ENCODE assay signal across 16 cellular contexts in the genomic region with DNA sequence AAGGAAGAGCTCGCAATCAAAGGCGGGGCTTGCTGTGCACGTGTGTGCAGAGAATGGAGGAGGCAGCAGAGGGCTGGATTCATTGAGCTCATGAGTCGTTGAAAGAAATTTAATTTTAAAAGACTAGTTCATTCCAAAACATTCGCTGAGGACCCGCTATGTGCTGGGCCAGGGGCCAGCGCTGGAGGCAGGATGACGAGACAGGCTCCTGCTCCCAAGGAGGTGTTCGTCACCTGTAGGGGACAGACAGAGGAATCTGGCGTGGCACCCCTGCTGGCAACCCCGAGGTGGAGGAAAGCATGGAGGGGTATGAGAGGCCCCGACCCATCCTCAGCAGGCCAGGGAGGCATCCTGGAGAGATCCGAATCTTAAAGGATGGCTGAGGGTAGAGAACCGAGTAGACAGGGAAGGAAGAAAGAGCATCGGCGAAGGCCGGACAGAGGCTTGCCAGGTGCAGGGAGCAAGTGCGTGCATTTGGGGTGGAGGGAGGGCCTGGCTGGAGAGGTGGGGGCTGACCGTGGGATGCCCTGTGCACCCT.
A peak's percentile ranks its signal among the peaks of the same experiment; 100 is the strongest.
DNase-seq lines count a peak whose midpoint lies in the region; ATAC-seq and TF ChIP-seq lines count a peak whose summit lies in the region.
"Had no signal": no experiment of that assay in that cellular context is flagged by ENCODE, and none has a peak within 500 bp of the region (broad histone marks: within the 10 kb centered on the region; RNA-seq: fewer than 3 reads in every experiment).

No MANE protein-coding gene starts in this region.

- H3K4me3 ChIP-seq in spleen = no peak overlapping the region
- H3K4me3 ChIP-seq: GM12878 had no signal

- ATAC-seq in WTC11 = no peak

- peaks cover 48% of the 10 kb centered on the region for H3K27me3 Mint-ChIP-seq in WTC11 (ENCODE audit: low read depth)

- TF ChIP-seq POLR2A in spleen (IDR thresholded peaks at IDR 0.05) = no peak

- no peaks in the 10 kb centered on the region for H3K36me3 ChIP-seq in spleen

- no peak for TF ChIP-seq CTCF in WTC11 (IDR thresholded peaks at IDR 0.05)
- TF ChIP-seq CTCF in spleen (IDR thresholded peaks at IDR 0.05 in 8 of 11, conservative IDR thresholded peaks at IDR 0.05 in 3 of 11) = no peak

- 0 out of 2 replicates have a peak, but pooled peaks cover 2% of the 10 kb centered on the region for H3K4me1 Mint-ChIP-seq in WTC11
- H3K4me1 Mint-ChIP-seq: CD4-positive, CD25-positive, alpha-beta regulatory T cell had no signal

- CTCF ChIA-PET in WTC11 (lab: Charles Lee) = interaction anchor here (0.7 to 2.9 kb wide), 61 partner anchors 9 to 562 kb away, joined by 3 to 97 read pairs (median 6); partner anchors contain the start of genes GPR78 and HMX1

- intact Hi-C loops in spleen (cut with DNase I; ENCODE audit: low total_unique reads) = no loop called here

- no peaks in the 10 kb centered on the region for H3K4me1 ChIP-seq in spleen

- H3K4me3 Mint-ChIP-seq in WTC11 = no peak overlapping the region
- H3K4me3 Mint-ChIP-seq: HFFc6 had no signal

- no peak overlapping the region for H3K27ac ChIP-seq in spleen
- H3K27ac ChIP-seq: 22Rv1 had no signal

- POLR2A ChIA-PET in WTC11 (lab: Charles Lee) = no interaction called here

- H3K9me3 Mint-ChIP-seq in WTC11 = no peaks in the 10 kb centered on the region

- H3K27ac Mint-ChIP-seq in WTC11 = no peak overlapping the region
- H3K27ac Mint-ChIP-seq: CD4-positive, CD25-positive, alpha-beta regulatory T cell; HFFc6 had no signal

- H3K27me3 ChIP-seq in spleen (replicated peaks in 1 of 7) = peaks cover 0 to 58% (median 4%) of the 10 kb centered on the region in 7 donors

- peak; percentile 30 for DNase-seq in activated effector memory CD4-positive, alpha-beta T cell treated with anti-CD3 and anti-CD28 coated beads, Interleukin-2, amount 50 U/mL, for 16 hours
- no peak for DNase-seq in activated effector memory CD4-positive, alpha-beta T cell treated with Interleukin-2 at 50 U/mL for 16 hours
- DNase-seq in WTC11 (ENCODE audit: low spot score) (peak; percentile 10), mesenteric fat pad (ENCODE audit: low spot score) (peak; percentile 65), spleen (peak; percentile 56), NCI-H187 (lab: John Stamatoyannopoulos, UW) (no peak), T-helper 9 cell (no peak)
- no peak for DNase-seq in activated CD4-positive, alpha-beta T cell treated with anti-CD3 and anti-CD28 coated beads, Interleukin-2, amount 50 U/mL, for 4 hours
- DNase-seq: Calu3; CD4-positive, CD25-positive, alpha-beta regulatory T cell; DMS 273 treated with DMSO at 0.1 percent for 48 hours; DMS79; HCEC 1CT; HFFc6 had no signal

- no peaks in the 10 kb centered on the region for H3K9me3 ChIP-seq in spleen

- 70 to 76% (median 72%) methylated on average over 19 of the region's 19 CpGs for WGBS in spleen, 5 donors

- no peaks in the 10 kb centered on the region for H3K36me3 Mint-ChIP-seq in WTC11
- H3K36me3 Mint-ChIP-seq: CD4-positive, CD25-positive, alpha-beta regulatory T cell had no signal

TF ChIP-seq in WTC11, 78 proteins besides CTCF, POLR2A, EP300 and RAD21:
- no peak for TF ChIP-seq JUN (CRISPR knock-in tag; IDR thresholded peaks at IDR 0.05)
- TF ChIP-seq MAX (CRISPR knock-in tag; IDR thresholded peaks at IDR 0.05) = no peak
- no peak for TF ChIP-seq TCF7 (CRISPR knock-in tag; IDR thresholded peaks at IDR 0.05; ENCODE audit: low read depth)
- TF ChIP-seq GABPB1 (CRISPR knock-in tag; IDR thresholded peaks at IDR 0.05) = no peak
- no peak for TF ChIP-seq OVOL2 (CRISPR knock-in tag; IDR thresholded peaks at IDR 0.05; ENCODE audit: borderline replicate concordance)
- no peak for TF ChIP-seq EMX1 (CRISPR knock-in tag; IDR thresholded peaks at IDR 0.05)
- TF ChIP-seq FOXJ3 (CRISPR knock-in tag; IDR thresholded peaks at IDR 0.05; ENCODE audit: borderline replicate concordance) = no peak
- no peak for TF ChIP-seq JAZF1 (CRISPR knock-in tag; IDR thresholded peaks at IDR 0.05)
- TF ChIP-seq, protein P1, sequence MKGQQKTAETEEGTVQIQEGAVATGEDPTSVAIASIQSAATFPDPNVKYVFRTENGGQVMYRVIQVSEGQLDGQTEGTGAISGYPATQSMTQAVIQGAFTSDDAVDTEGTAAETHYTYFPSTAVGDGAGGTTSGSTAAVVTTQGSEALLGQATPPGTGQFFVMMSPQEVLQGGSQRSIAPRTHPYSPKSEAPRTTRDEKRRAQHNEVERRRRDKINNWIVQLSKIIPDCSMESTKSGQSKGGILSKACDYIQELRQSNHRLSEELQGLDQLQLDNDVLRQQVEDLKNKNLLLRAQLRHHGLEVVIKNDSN (CRISPR knock-in tag; IDR thresholded peaks at IDR 0.05) = no peak
- no peak for TF ChIP-seq CREB1 (CRISPR knock-in tag; IDR thresholded peaks at IDR 0.05)
- TF ChIP-seq ZNF416 (CRISPR knock-in tag; IDR thresholded peaks at IDR 0.05) = no peak

Comparison
In these comparisons a context has a peak if more than half of its experiments do, and no peak if none do; other contexts are left out.
1. DNase-seq: peak in activated effector memory CD4-positive, alpha-beta T cell treated with anti-CD3 and anti-CD28 coated beads, Interleukin-2, amount 50 U/mL, for 16 hours (single experiment), WTC11 (single experiment), mesenteric fat pad (single experiment) and spleen (single experiment); none in activated effector memory CD4-positive, alpha-beta T cell treated with Interleukin-2 at 50 U/mL for 16 hours (single experiment), activated CD4-positive, alpha-beta T cell treated with anti-CD3 and anti-CD28 coated beads, Interleukin-2, amount 50 U/mL, for 4 hours (0 of 2), NCI-H187 (0 of 2) and T-helper 9 cell (single experiment).